Comparison of ENCODE assay signal across 18 cellular contexts in the genomic region with DNA sequence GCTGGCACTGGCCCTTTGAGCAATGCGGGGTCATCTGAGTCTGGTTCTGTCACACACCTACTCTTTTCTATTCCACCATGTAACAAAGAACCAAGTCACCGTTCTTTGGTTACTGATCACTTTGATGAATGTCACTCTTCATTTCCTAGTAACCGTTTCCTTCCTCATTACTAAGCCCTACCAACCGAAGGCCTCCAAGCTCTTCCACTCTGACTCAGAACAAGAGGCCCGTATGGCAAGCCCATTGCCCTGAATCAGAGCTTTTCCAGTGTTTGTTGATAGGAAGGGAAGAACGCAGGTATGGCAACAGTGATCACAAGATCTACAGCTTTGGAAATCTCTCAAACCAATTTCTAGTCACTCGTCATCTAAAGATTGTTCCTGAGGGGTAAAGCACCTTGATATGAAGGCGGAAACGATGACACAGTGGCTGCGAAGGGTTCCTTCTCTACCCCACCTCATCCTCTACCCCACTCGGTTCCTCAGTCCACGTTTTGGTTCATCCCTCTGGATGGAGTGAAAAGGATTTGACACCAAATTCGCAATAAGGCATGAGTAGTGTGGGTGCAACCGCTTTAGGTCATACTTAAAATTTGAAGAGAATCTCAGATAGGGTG. TPM values are rescaled to one million over a fixed set of nuclear protein-coding genes. Genes with fewer than 3 reads are reported as not detected.
DNase-seq lines count a peak whose midpoint lies in the region; ATAC-seq and TF ChIP-seq lines count a peak whose summit lies in the region.
"Had no signal": no experiment of that assay in that cellular context is flagged by ENCODE, and none has a peak within 500 bp of the region (broad histone marks: within the 10 kb centered on the region; RNA-seq: fewer than 3 reads in every experiment).

No MANE protein-coding gene starts in this region.

- intact Hi-C loops in CD4-positive, alpha-beta memory T cell (cut with micrococcal nuclease), result loop anchor here (1.0 kb wide), 2 partner anchors 8 to 15 kb away; no protein-coding TSS in a partner anchor

- H3K9me3 ChIP-seq in CD4-positive, alpha-beta memory T cell (ENCODE audit: control insufficient read depth in 1 of 2, low read length in 2 of 2), result no peaks in the 10 kb centered on the region
- H3K9me3 ChIP-seq in MM.1S (replicated peaks; ENCODE audit: insufficient read depth, low read length), result no peaks in the 10 kb centered on the region
- H3K9me3 ChIP-seq: vagina had no signal

- H3K4me3 Mint-ChIP-seq in CD4-positive, alpha-beta memory T cell, result peak overlapping the region; percentile 27 to 80 (median 58)
- H3K4me3 Mint-ChIP-seq in central memory CD8-positive, alpha-beta T cell, result no peak overlapping the region

- H3K9me2 ChIP-seq in MM.1S (replicated peaks; ENCODE audit: insufficient read depth, low read length), result no peaks in the 10 kb centered on the region

- peak; percentile 47 to 83 (median 60) for DNase-seq in CD4-positive, alpha-beta memory T cell
- DNase-seq in NOMO-1 (lab: John Stamatoyannopoulos, UW; ENCODE audit: unreplicated experiment in 2 of 2) (peak; percentile 35 to 68), activated gamma-delta T cell treated with Interleukin-2 at 50 U/mL for 16 hours (no peak), MM.1S (no peak)
- peak; percentile 25 to 46 for DNase-seq in activated CD4-positive, alpha-beta T cell treated with anti-CD3 and anti-CD28 coated beads, Interleukin-2, amount 50 U/mL, for 4 hours
- DNase-seq in central memory CD8-positive, alpha-beta T cell (ENCODE audit: low spot score in 2 of 2), result no peak
- DNase-seq: dorsolateral prefrontal cortex, hypothalamus, left cardiac atrium, NCI-H1105 treated with DMSO at 0.1 percent for 48 hours, NCI-H226 had no signal

- peak overlapping the region in 1 of 2 donors; percentile 5 for H3K4me3 ChIP-seq in CD4-positive, alpha-beta memory T cell (ENCODE audit: low read length in 2 of 2)
- H3K4me3 ChIP-seq in MM.1S (ENCODE audit: low read length), result no peak overlapping the region
- H3K4me3 ChIP-seq: dorsolateral prefrontal cortex, GM12878, vagina had no signal

- no peak for TF ChIP-seq CTCF in MM.1S (IDR thresholded peaks at IDR 0.05; ENCODE audit: low read length)

- no peak overlapping the region for H3K4me2 ChIP-seq in MM.1S (ENCODE audit: low read depth, low read length)

- H3K36me3 Mint-ChIP-seq in CD4-positive, alpha-beta memory T cell, result peaks cover 0 to 3% of the 10 kb centered on the region in 2 donors
- H3K36me3 Mint-ChIP-seq in central memory CD8-positive, alpha-beta T cell (ENCODE audit: insufficient read depth), result no peaks in the 10 kb centered on the region

- POLR2A ChIA-PET in CD4-positive, alpha-beta memory T cell (lab: Charles Lee; ENCODE audit: partially characterized antibody), result interaction anchor here (0.9 to 11.1 kb wide), 13 partner anchors 9 to 75 kb away, joined by 3 to 148 read pairs (median 11); no protein-coding TSS in a partner anchor

- no peak overlapping the region for H3K9ac ChIP-seq in MM.1S (ENCODE audit: low read length)

- H3K27me3 ChIP-seq in CD4-positive, alpha-beta memory T cell (ENCODE audit: insufficient read depth, low read length), result no peaks in the 10 kb centered on the region
- no peaks in the 10 kb centered on the region for H3K27me3 ChIP-seq in MM.1S (replicated peaks; ENCODE audit: insufficient read depth, low read length)
- H3K27me3 ChIP-seq: vagina had no signal

- peak; percentile 34 for ATAC-seq in central memory CD8-positive, alpha-beta T cell (replicated peaks; ENCODE audit: extremely low read depth, poor library complexity, severe bottlenecking)
- ATAC-seq in HG03097 (IDR thresholded peaks at IDR 0.05; ENCODE audit: low FRiP score, unreplicated experiment) (no peak), HG02840 (IDR thresholded peaks at IDR 0.05; ENCODE audit: low FRiP score, unreplicated experiment) (no peak)
- ATAC-seq: GM12878, left cardiac atrium had no signal

- peaks cover 86% of the 10 kb centered on the region for H3K4me1 ChIP-seq in CD4-positive, alpha-beta memory T cell (ENCODE audit: insufficient read depth, low read length)
- no peaks in the 10 kb centered on the region for H3K4me1 ChIP-seq in MM.1S (ENCODE audit: low read length)
- H3K4me1 ChIP-seq: vagina had no signal

- CTCF ChIA-PET in CD4-positive, alpha-beta memory T cell (lab: Charles Lee; ENCODE audit: partially characterized antibody), result interaction anchor here (0.9 to 1.2 kb wide), 3 partner anchors 9 to 45 kb away, joined by 3 to 5 read pairs (median 4); no protein-coding TSS in a partner anchor

- no peaks in the 10 kb centered on the region for H3K9me3 Mint-ChIP-seq in CD4-positive, alpha-beta memory T cell
- peaks cover 5% of the 10 kb centered on the region for H3K9me3 Mint-ChIP-seq in central memory CD8-positive, alpha-beta T cell

- peaks cover 49 to 81% (median 62%) of the 10 kb centered on the region in 4 donors for H3K4me1 Mint-ChIP-seq in CD4-positive, alpha-beta memory T cell
- H3K4me1 Mint-ChIP-seq in central memory CD8-positive, alpha-beta T cell, result peaks cover 15% of the 10 kb centered on the region

- H4K20me1 ChIP-seq in MM.1S (ENCODE audit: insufficient read depth, low read length), result no peaks in the 10 kb centered on the region

- H3K36me3 ChIP-seq in CD4-positive, alpha-beta memory T cell (ENCODE audit: insufficient read depth, low read length), result no peaks in the 10 kb centered on the region
- no peaks in the 10 kb centered on the region for H3K36me3 ChIP-seq in MM.1S (replicated peaks; ENCODE audit: insufficient read depth, low read length)
- H3K36me3 ChIP-seq: vagina had no signal

- H3K27ac Mint-ChIP-seq in CD4-positive, alpha-beta memory T cell, result peak overlapping the region; percentile 85 to 95 (median 94)
- no peak overlapping the region for H3K27ac Mint-ChIP-seq in central memory CD8-positive, alpha-beta T cell (ENCODE audit: low read depth)

- H3K79me2 ChIP-seq in MM.1S (ENCODE audit: low read length), result no peaks in the 10 kb centered on the region

- peak overlapping the region; percentile 56 for H3K27ac ChIP-seq in CD4-positive, alpha-beta memory T cell (ENCODE audit: low read depth, low read length)
- no peak overlapping the region for H3K27ac ChIP-seq in MM.1S (ENCODE audit: low read length)
- H3K27ac ChIP-seq: dorsolateral prefrontal cortex, vagina had no signal

- H3F3A ChIP-seq in MM.1S (ENCODE audit: insufficient read depth, low read length), result no peaks in the 10 kb centered on the region

- no peaks in the 10 kb centered on the region for H3K27me3 Mint-ChIP-seq in CD4-positive, alpha-beta memory T cell
- H3K27me3 Mint-ChIP-seq in central memory CD8-positive, alpha-beta T cell, result no peaks in the 10 kb centered on the region

- no peak overlapping the region for H2AFZ ChIP-seq in MM.1S (ENCODE audit: low read length)

RNA-seq across cellular contexts. Expression of a gene that starts 28.0 kb away (rescaled TPM):
- total RNA-seq in CD4-positive, alpha-beta memory T cell, result 10 to 100 TPM; 68.4 to 75.0 TPM
- 100 to 1,000 TPM; 109 to 137 TPM for polyA plus RNA-seq in CD4-positive, alpha-beta memory T cell
- total RNA-seq: fibroblast of lung, posterior vena cava, vagina had no signal
- polyA plus RNA-seq: BJ, fibroblast of lung had no signal

Comparison
In these comparisons a context has a peak if more than half of its experiments do, and no peak if none do; other contexts are left out.
1. DNase-seq: peak in CD4-positive, alpha-beta memory T cell (5 of 5), NOMO-1 (2 of 2) and activated CD4-positive, alpha-beta T cell treated with anti-CD3 and anti-CD28 coated beads, Interleukin-2, amount 50 U/mL, for 4 hours (2 of 2); none in central memory CD8-positive, alpha-beta T cell (0 of 2), activated gamma-delta T cell treated with Interleukin-2 at 50 U/mL for 16 hours (single experiment) and MM.1S (single experiment).